10 cellular contexts compared by ENCODE assay signal in the genomic region with DNA sequence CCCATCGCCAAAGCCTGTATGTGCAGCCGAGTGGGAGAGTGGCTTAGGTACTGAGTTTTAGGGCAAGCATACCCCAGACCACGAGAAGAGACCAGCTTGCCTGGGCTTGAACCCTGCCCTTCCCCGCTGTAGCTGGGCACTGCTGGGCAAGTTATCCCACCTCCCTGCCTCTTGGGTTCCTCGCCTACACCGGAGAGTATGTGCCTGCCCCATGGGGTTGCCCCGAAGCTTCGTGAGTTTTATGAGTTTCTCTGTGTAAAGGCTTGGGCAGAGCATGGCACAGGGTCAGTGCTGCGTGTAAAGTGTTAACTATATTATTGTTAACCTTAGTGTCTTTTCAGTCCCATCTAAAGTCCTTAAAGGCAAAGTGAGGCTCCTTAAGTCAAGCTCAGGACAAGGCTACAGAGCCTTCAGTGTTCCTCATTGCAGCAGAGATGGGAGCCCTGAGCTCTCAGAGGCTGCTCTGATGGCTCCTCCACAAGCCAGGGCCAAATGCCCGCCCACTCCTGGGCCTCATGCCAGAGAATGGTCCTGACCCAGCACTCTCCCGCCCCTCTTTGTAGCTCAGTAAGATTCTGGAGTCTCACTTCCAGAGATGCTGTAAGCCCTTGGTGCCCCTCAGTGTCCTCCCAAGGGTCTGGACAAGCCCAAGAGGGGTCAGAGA. TPM values are rescaled to one million over a fixed set of nuclear protein-coding genes. Genes with fewer than 3 reads are reported as not detected.
DNase-seq lines count a peak whose midpoint lies in the region; ATAC-seq and TF ChIP-seq lines count a peak whose summit lies in the region.
"Had no signal": no experiment of that assay in that cellular context is flagged by ENCODE, and none has a peak within 500 bp of the region (broad histone marks: within the 10 kb centered on the region; RNA-seq: fewer than 3 reads in every experiment).

No MANE protein-coding gene starts in this region.

- peaks cover 39% of the 10 kb centered on the region for H3K27me3 Mint-ChIP-seq in activated T-helper 17 cell treated with anti-CD3 and anti-CD28 coated beads, Interleukin-2, amount 50 U/mL, for 72 hours

- H3K27ac ChIP-seq in coronary artery (peak overlapping the region in 1 of 2 donors; percentile 46), tibial artery (peak overlapping the region in 1 of 2 donors; percentile 57)
- H3K27ac ChIP-seq: SK-N-MC had no signal

- no peaks in the 10 kb centered on the region for H3K4me1 Mint-ChIP-seq in activated T-helper 17 cell treated with anti-CD3 and anti-CD28 coated beads, Interleukin-2, amount 50 U/mL, for 72 hours

- DNase-seq in NCI-H2227 (lab: John Stamatoyannopoulos, UW; ENCODE audit: unreplicated experiment) (peak; percentile 42), NCI-H2227 treated with DMSO at 0.1 percent for 48 hours (lab: John Stamatoyannopoulos, UW) (no peak), coronary artery (ENCODE audit: low spot score) (peak; percentile 40), medulla oblongata (ENCODE audit: extremely low spot score) (peak; percentile 94), tibial artery (peak; percentile 31 to 77), NCI-H510A (lab: John Stamatoyannopoulos, UW) (no peak), T1000 (lab: John Stamatoyannopoulos, UW) (no peak)

- H3K4me1 ChIP-seq in tibial artery: peaks cover 0 to 20% (median 13%) of the 10 kb centered on the region in 4 donors

- no peak for TF ChIP-seq CTCF in coronary artery (IDR thresholded peaks at IDR 0.05)
- TF ChIP-seq CTCF in tibial artery (IDR thresholded peaks at IDR 0.05): no peak

- H3K27ac Mint-ChIP-seq in activated T-helper 17 cell treated with anti-CD3 and anti-CD28 coated beads, Interleukin-2, amount 50 U/mL, for 72 hours: no peak overlapping the region

- H3K4me3 ChIP-seq in coronary artery (peak overlapping the region; percentile 67), tibial artery (peak overlapping the region; percentile 43 to 52)
- H3K4me3 ChIP-seq: SK-N-MC had no signal

- no peaks in the 10 kb centered on the region for H3K36me3 Mint-ChIP-seq in activated T-helper 17 cell treated with anti-CD3 and anti-CD28 coated beads, Interleukin-2, amount 50 U/mL, for 72 hours (ENCODE audit: low read depth)

- intact Hi-C loops in tibial artery (cut with DNase I; ENCODE audit: low total_unique reads): loop anchor here (10.0 kb wide), 1 partner anchor 59 kb away; no protein-coding TSS in a partner anchor

- H3K36me3 ChIP-seq in tibial artery: no peaks in the 10 kb centered on the region

- no peak overlapping the region for H3K4me3 Mint-ChIP-seq in activated T-helper 17 cell treated with anti-CD3 and anti-CD28 coated beads, Interleukin-2, amount 50 U/mL, for 72 hours

- no peaks in the 10 kb centered on the region for H3K9me3 Mint-ChIP-seq in activated T-helper 17 cell treated with anti-CD3 and anti-CD28 coated beads, Interleukin-2, amount 50 U/mL, for 72 hours

- ATAC-seq in activated T-helper 17 cell treated with anti-CD3 and anti-CD28 coated beads, Interleukin-2, amount 50 U/mL, for 72 hours (replicated peaks): no peak

- H3K9me3 ChIP-seq in tibial artery: no peaks in the 10 kb centered on the region

- peaks cover 0 to 2% of the 10 kb centered on the region in 2 donors for H3K27me3 ChIP-seq in tibial artery

RNA-seq across cellular contexts. Expression of gene KCNA10, which starts 37.0 kb away (rescaled TPM):
- total RNA-seq in activated T-helper 17 cell treated with anti-CD3 and anti-CD28 coated beads, Interleukin-2, amount 50 U/mL, for 72 hours: not detected
- total RNA-seq: subcutaneous adipose tissue had no signal

RNA-seq across cellular contexts. Expression of gene KCNA2, which starts 50.2 kb away (rescaled TPM):
- total RNA-seq in activated T-helper 17 cell treated with anti-CD3 and anti-CD28 coated beads, Interleukin-2, amount 50 U/mL, for 72 hours: 1 to 10 TPM; 1.6 to 4.7 TPM

Comparison
In these comparisons a context has a peak if more than half of its experiments do, and no peak if none do; other contexts are left out.
1. DNase-seq: peak in NCI-H2227 (single experiment), coronary artery (single experiment), medulla oblongata (single experiment) and tibial artery (2 of 2); none in NCI-H2227 treated with DMSO at 0.1 percent for 48 hours (single experiment), NCI-H510A (single experiment) and T1000 (single experiment).